ENCODE assay signal across 8 cellular contexts in the genomic region with DNA sequence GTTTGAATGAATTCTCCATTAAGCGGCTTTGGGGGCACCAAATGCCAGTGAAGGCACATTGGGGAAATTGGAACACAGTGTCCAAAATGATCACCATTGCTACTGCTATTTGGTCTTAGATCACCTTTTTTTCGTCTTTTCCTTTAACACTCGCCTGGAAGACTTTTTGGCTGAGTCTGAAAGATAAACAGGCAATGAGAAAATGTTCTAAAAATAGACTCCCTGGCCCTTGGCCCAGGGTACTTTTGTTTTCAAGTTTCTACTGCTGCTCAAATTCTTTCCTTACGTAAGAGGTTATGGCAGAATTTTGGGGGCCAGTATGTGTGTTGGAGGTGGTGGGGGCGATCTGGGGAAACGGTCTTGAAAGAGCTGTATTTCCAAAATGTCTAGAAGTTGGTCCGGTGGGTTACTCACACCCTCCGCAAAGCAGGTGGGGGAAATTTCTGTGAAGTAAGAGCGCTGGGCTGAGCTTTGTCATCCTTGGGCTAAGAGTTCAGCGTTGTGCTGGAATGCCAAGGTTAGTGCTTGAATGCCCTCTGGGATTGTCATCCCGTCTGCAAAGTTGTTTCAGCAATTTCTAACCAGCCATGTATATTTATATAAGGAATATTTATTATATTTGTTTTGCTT. TPM values are rescaled to one million over a fixed set of nuclear protein-coding genes. Genes with fewer than 3 reads are reported as not detected.
DNase-seq lines count a peak whose midpoint lies in the region; ATAC-seq and TF ChIP-seq lines count a peak whose summit lies in the region.

No MANE protein-coding gene starts in this region.

- CTCF ChIA-PET in activated CD4-positive, alpha-beta memory T cell treated with anti-CD3 and anti-CD28 coated beads, Interleukin-2, amount 10 ng/mL, durations not matched to agents 7 days and 5 days (lab: Charles Lee): interaction anchor here (1.4 to 6.4 kb wide), 8 partner anchors 11 to 70 kb away, joined by 5 to 66 read pairs (median 20); partner anchors contain the start of genes CFAP58 and GSTO2

- POLR2A ChIA-PET in activated CD4-positive, alpha-beta memory T cell treated with anti-CD3 and anti-CD28 coated beads, Interleukin-2, amount 10 ng/mL, durations not matched to agents 7 days and 5 days (lab: Charles Lee): interaction anchor here (1.4 to 4.5 kb wide), 8 partner anchors 10 to 218 kb away, joined by 4 to 54 read pairs (median 21); partner anchors contain the start of genes GSTO1, GSTO2 and SFR1

- H3K9me3 ChIP-seq in gastroesophageal sphincter: no peaks in the 10 kb centered on the region

- H3K4me3 ChIP-seq in HL-60 (replicated peaks; ENCODE audit: insufficient read depth, low read length) (peak overlapping the region; percentile 84), gastroesophageal sphincter (peak overlapping the region; percentile 89 to 95)

- TF ChIP-seq CTCF in HL-60 (IDR thresholded peaks at IDR 0.05; ENCODE audit: insufficient read depth, low read length) (no peak), gastroesophageal sphincter (IDR thresholded peaks at IDR 0.05) (no peak)

- peaks cover 18% of the 10 kb centered on the region for H3K36me3 Mint-ChIP-seq in activated CD4-positive, alpha-beta memory T cell treated with anti-CD3 and anti-CD28 coated beads, Interleukin-2, amount 10 ng/mL, durations not matched to agents 7 days and 5 days (ENCODE audit: low read depth)

- peaks cover 8% of the 10 kb centered on the region for H3K27me3 Mint-ChIP-seq in activated CD4-positive, alpha-beta memory T cell treated with anti-CD3 and anti-CD28 coated beads, Interleukin-2, amount 10 ng/mL, durations not matched to agents 7 days and 5 days

- peak overlapping the region; percentile 99 for H3K27ac Mint-ChIP-seq in activated CD4-positive, alpha-beta memory T cell treated with anti-CD3 and anti-CD28 coated beads, Interleukin-2, amount 10 ng/mL, durations not matched to agents 7 days and 5 days

- TF ChIP-seq POLR2A in gastroesophageal sphincter (IDR thresholded peaks at IDR 0.05): no peak

- peak overlapping the region; percentile 95 for H3K4me3 Mint-ChIP-seq in activated CD4-positive, alpha-beta memory T cell treated with anti-CD3 and anti-CD28 coated beads, Interleukin-2, amount 10 ng/mL, durations not matched to agents 7 days and 5 days

- 5 to 8% methylated on average over 10 to 11 of the region's 11 CpGs for WGBS in gastroesophageal sphincter (ENCODE audit: low coverage in 1 of 2), 2 donors

- no peak for TF ChIP-seq EP300 in gastroesophageal sphincter (IDR thresholded peaks at IDR 0.05)

- H3K4me1 ChIP-seq in gastroesophageal sphincter: peaks cover 11 to 41% (median 19%) of the 10 kb centered on the region in 3 donors

- no peak for DNase-seq in HL-60 (ENCODE audit: low read depth in 1 of 2, low spot score in 1 of 2)
- DNase-seq in activated CD4-positive, alpha-beta memory T cell treated with anti-CD3 and anti-CD28 coated beads, Interleukin-2, amount 10 ng/mL, durations not matched to agents 7 days and 5 days: no peak
- peak; percentile 68 for DNase-seq in pons (ENCODE audit: low spot score)
- no peak for DNase-seq in NOMO-1 (lab: John Stamatoyannopoulos, UW; ENCODE audit: unreplicated experiment in 2 of 2)
- DNase-seq in stimulated activated CD4-positive, alpha-beta T cell treated with anti-CD3 and anti-CD28 coated beads, Interleukin-4, amount 100 ng/mL, for 4 hours: no peak

- ATAC-seq in gastroesophageal sphincter: peak; percentile 44
- no peak for ATAC-seq in GM18517 (IDR thresholded peaks at IDR 0.05; ENCODE audit: unreplicated experiment)
- no peak for ATAC-seq in GM18873 (IDR thresholded peaks at IDR 0.05; ENCODE audit: low FRiP score, unreplicated experiment)

- H3K9me3 Mint-ChIP-seq in activated CD4-positive, alpha-beta memory T cell treated with anti-CD3 and anti-CD28 coated beads, Interleukin-2, amount 10 ng/mL, durations not matched to agents 7 days and 5 days: no peaks in the 10 kb centered on the region

- H3K27me3 ChIP-seq in HL-60 (ENCODE audit: insufficient read depth, poor library complexity, severe bottlenecking): no peaks in the 10 kb centered on the region
- no peaks in the 10 kb centered on the region for H3K27me3 ChIP-seq in gastroesophageal sphincter

- H3K36me3 ChIP-seq in gastroesophageal sphincter: peaks cover 0 to 5% of the 10 kb centered on the region in 2 donors

- H3K4me1 Mint-ChIP-seq in activated CD4-positive, alpha-beta memory T cell treated with anti-CD3 and anti-CD28 coated beads, Interleukin-2, amount 10 ng/mL, durations not matched to agents 7 days and 5 days: peaks cover 34% of the 10 kb centered on the region

- H3K27ac ChIP-seq in HL-60 (replicated peaks) (peak overlapping the region; percentile 97), gastroesophageal sphincter (peak overlapping the region; percentile 97 to 100 (median 99))

RNA-seq across cellular contexts. Expression of gene ITPRIP, which starts 1.3 kb away (rescaled TPM):
- 10 to 100 TPM; 24.6 to 25.9 TPM for total RNA-seq in activated CD4-positive, alpha-beta memory T cell treated with anti-CD3 and anti-CD28 coated beads, Interleukin-2, amount 10 ng/mL, durations not matched to agents 7 days and 5 days
- 10 to 100 TPM; 18.1 to 31.5 (median 22.8) TPM for total RNA-seq in gastroesophageal sphincter

RNA-seq across cellular contexts. Expression of gene CFAP58, which starts 14.0 kb away (rescaled TPM):
- under 1 TPM; 0.45 to 0.58 TPM for total RNA-seq in activated CD4-positive, alpha-beta memory T cell treated with anti-CD3 and anti-CD28 coated beads, Interleukin-2, amount 10 ng/mL, durations not matched to agents 7 days and 5 days
- 1 to 10 TPM in 3 of 4 donors, under 1 TPM in 1; 0.27 to 1.6 (median 1.3) TPM for total RNA-seq in gastroesophageal sphincter
